In the genomic region with DNA sequence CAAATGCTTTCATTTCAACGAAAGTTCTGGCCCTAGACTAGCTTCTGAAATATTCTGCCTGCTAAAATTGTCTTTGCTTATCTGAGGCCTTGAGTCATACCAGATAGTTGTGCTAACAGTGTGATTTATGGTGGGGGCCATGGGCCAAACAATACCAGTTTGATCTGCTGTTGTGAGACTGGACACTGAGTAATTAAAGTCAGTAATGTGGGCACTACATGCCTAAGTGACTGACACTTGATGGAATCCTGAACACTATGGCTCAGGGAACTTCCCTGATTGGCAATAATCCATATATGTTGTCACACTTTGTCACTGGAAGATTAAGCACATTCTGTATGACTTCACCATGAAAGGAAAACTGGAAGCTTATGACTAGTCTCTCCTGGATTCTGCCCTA, we compare ENCODE assay signal across 20 cellular contexts.
DNase-seq lines count a peak whose midpoint lies in the region; ATAC-seq, FAIRE-seq and TF ChIP-seq lines count a peak whose summit lies in the region.
"Had no signal": no experiment of that assay in that cellular context is flagged by ENCODE, and none has a peak within 500 bp of the region (broad histone marks: within the 10 kb centered on the region; RNA-seq: fewer than 3 reads in every experiment).

No MANE protein-coding gene starts in this region.

- BruUV-seq in Caco-2 (replicated peaks; lab: Mats Ljungman, UMichigan) (no TSS peak), PC-3 (replicated peaks; lab: Mats Ljungman, UMichigan) (no TSS peak), endothelial cell of umbilical vein (replicated peaks; lab: Mats Ljungman, UMichigan) (no TSS peak)

- H3K4me2 ChIP-seq in PC-3 (ENCODE audit: low read length), result no peak overlapping the region
- no peak overlapping the region for H3K4me2 ChIP-seq in endothelial cell of umbilical vein (ENCODE audit: insufficient read depth, low read length)
- H3K4me2 ChIP-seq: PC-9 had no signal

- ATAC-seq in PC-3 (peak; percentile 18; the same call in 1 of the 2 replicates), GM18505 (IDR thresholded peaks at IDR 0.05; ENCODE audit: unreplicated experiment) (no peak)
- ATAC-seq in stimulated activated naive CD8-positive, alpha-beta T cell treated with anti-CD3 and anti-CD28 coated beads, Interleukin-15, Interleukin-2, amounts not matched to agents 100 U/mL and 50 U/mL, for 24 hours, result no peak
- ATAC-seq: left colon, T-cell had no signal

- TF ChIP-seq POLR2A in endothelial cell of umbilical vein (IDR thresholded peaks at IDR 0.05; ENCODE audit: low read depth, low read length) (no peak), GM18505 (IDR thresholded peaks at IDR 0.05; ENCODE audit: borderline replicate concordance, extremely low read depth, insufficient read depth, insufficient read length) (no peak)

- H3K79me2 ChIP-seq in PC-3 (ENCODE audit: low read length) (no peaks in the 10 kb centered on the region), endothelial cell of umbilical vein (ENCODE audit: control insufficient read depth, insufficient read depth, low read length) (no peaks in the 10 kb centered on the region)

- no peak overlapping the region for H2AFZ ChIP-seq in PC-3 (ENCODE audit: low read length)
- H2AFZ ChIP-seq in endothelial cell of umbilical vein (ENCODE audit: low read depth, low read length), result no peak overlapping the region
- H2AFZ ChIP-seq: PC-9 had no signal

- peaks cover 12% of the 10 kb centered on the region for H3K4me1 Mint-ChIP-seq in Caco-2 (ENCODE audit: low read depth, unreplicated experiment)
- H3K4me1 Mint-ChIP-seq: activated B cell treated with CpG ODN at 0.5 μM for 24 hours; activated naive CD4-positive, alpha-beta T cell treated with anti-CD3 and anti-CD28 coated beads, Interleukin-2, amount 10 ng/mL, durations not matched to agents 7 days and 5 days; CD4-positive, alpha-beta memory T cell; T-cell had no signal

- H4K20me1 ChIP-seq in PC-3 (ENCODE audit: low read length) (no peaks in the 10 kb centered on the region), endothelial cell of umbilical vein (replicated peaks; ENCODE audit: control insufficient read depth, extremely low read depth, insufficient read depth, low read length) (no peaks in the 10 kb centered on the region)

- H3K36me3 Mint-ChIP-seq in Caco-2 (ENCODE audit: insufficient read depth, unreplicated experiment), result no peaks in the 10 kb centered on the region
- H3K36me3 Mint-ChIP-seq: activated naive CD4-positive, alpha-beta T cell treated with anti-CD3 and anti-CD28 coated beads, Interleukin-2, amount 10 ng/mL, durations not matched to agents 7 days and 5 days; CD4-positive, alpha-beta memory T cell; T-cell had no signal

- no peak for FAIRE-seq in endothelial cell of umbilical vein (lab: Jason Lieb, UNC)

- no peaks in the 10 kb centered on the region for H3F3A ChIP-seq in PC-3 (ENCODE audit: low read length, unreplicated experiment)

- no peaks in the 10 kb centered on the region for H3K27me3 ChIP-seq in Caco-2 (replicated peaks; ENCODE audit: control insufficient read depth, insufficient read depth, low read length)
- H3K27me3 ChIP-seq in PC-3 (ENCODE audit: low read length), result no peaks in the 10 kb centered on the region
- H3K27me3 ChIP-seq in endothelial cell of umbilical vein (ENCODE audit: control insufficient read depth in 2 of 2, insufficient read depth in 2 of 2, low read length in 2 of 2), result no peaks in the 10 kb centered on the region

- H3K4me1 ChIP-seq in Caco-2 (0 out of 2 replicates have a peak, but pooled peaks cover 3% of the 10 kb centered on the region), PC-3 (ENCODE audit: insufficient read depth, low read length) (no peaks in the 10 kb centered on the region), endothelial cell of umbilical vein (ENCODE audit: control insufficient read depth, extremely low read depth, insufficient read depth, low read length) (no peaks in the 10 kb centered on the region)
- H3K4me1 ChIP-seq: prostate gland had no signal

- DNase-seq in Caco-2 (peak; percentile 10 to 54), PC-3 (peak; percentile 57), endothelial cell of umbilical vein (ENCODE audit: low read depth, low spot score) (peak; percentile 42), islet precursor cell (peak; percentile 54), HT-29 (ENCODE audit: low spot score) (no peak), NCI-H187 (lab: John Stamatoyannopoulos, UW) (no peak)
- no peak for DNase-seq in stimulated activated naive CD8-positive, alpha-beta T cell treated with anti-CD3 and anti-CD28 coated beads, Interleukin-15, Interleukin-2, amounts not matched to agents 100 U/mL and 50 U/mL, for 24 hours
- DNase-seq: ACHN; activated B cell treated with CpG ODN at 0.5 μM for 24 hours; activated naive CD4-positive, alpha-beta T cell treated with anti-CD3 and anti-CD28 coated beads, Interleukin-2, amount 10 ng/mL, durations not matched to agents 7 days and 5 days; CD4-positive, alpha-beta memory T cell; glutamatergic neuron; Kasumi-1; left colon; NCI-H1694 treated with DMSO at 0.1 percent for 48 hours; NCI-H524 treated with DMSO at 0.1 percent for 48 hours; T-cell had no signal

- peaks cover 8% of the 10 kb centered on the region for H3K9me3 Mint-ChIP-seq in Caco-2 (ENCODE audit: unreplicated experiment)
- H3K9me3 Mint-ChIP-seq: activated B cell treated with CpG ODN at 0.5 μM for 24 hours had no signal

- H3K27ac ChIP-seq in PC-3 (ENCODE audit: low read length) (no peak overlapping the region), endothelial cell of umbilical vein (ENCODE audit: insufficient read depth, low read depth, low read length) (no peak overlapping the region)
- H3K27ac ChIP-seq: PC-9, prostate gland had no signal

- no peaks in the 10 kb centered on the region for H3K9me2 ChIP-seq in PC-3 (replicated peaks; ENCODE audit: low read length)

- H3K9ac ChIP-seq in PC-3 (ENCODE audit: low read length), result no peak overlapping the region
- no peak overlapping the region for H3K9ac ChIP-seq in endothelial cell of umbilical vein (replicated peaks; ENCODE audit: extremely low read depth, insufficient read depth, low read length)

- H3K4me3 Mint-ChIP-seq in Caco-2 (ENCODE audit: unreplicated experiment), result no peak overlapping the region
- H3K4me3 Mint-ChIP-seq: activated B cell treated with CpG ODN at 0.5 μM for 24 hours; activated naive CD4-positive, alpha-beta T cell treated with anti-CD3 and anti-CD28 coated beads, Interleukin-2, amount 10 ng/mL, durations not matched to agents 7 days and 5 days; CD4-positive, alpha-beta memory T cell; T-cell had no signal

- no peaks in the 10 kb centered on the region for H3K9me1 ChIP-seq in endothelial cell of umbilical vein (replicated peaks; ENCODE audit: control insufficient read depth, extremely low read depth, insufficient read depth, low read length)

- H3K27me3 Mint-ChIP-seq in Caco-2 (ENCODE audit: insufficient read depth, unreplicated experiment), result no peaks in the 10 kb centered on the region
- H3K27me3 Mint-ChIP-seq: activated B cell treated with CpG ODN at 0.5 μM for 24 hours; activated naive CD4-positive, alpha-beta T cell treated with anti-CD3 and anti-CD28 coated beads, Interleukin-2, amount 10 ng/mL, durations not matched to agents 7 days and 5 days; CD4-positive, alpha-beta memory T cell; T-cell had no signal

- CTCF ChIA-PET in Caco-2 (lab: Charles Lee), result no interaction called here
- CTCF ChIA-PET in PC-3 (lab: Charles Lee), result no interaction called here
- CTCF ChIA-PET in endothelial cell of umbilical vein (lab: Charles Lee), result no interaction called here

- POLR2A ChIA-PET in Caco-2 (lab: Charles Lee), result no interaction called here
- POLR2A ChIA-PET in PC-3 (lab: Charles Lee; ENCODE audit: unreplicated experiment), result no interaction called here
- POLR2A ChIA-PET in endothelial cell of umbilical vein (lab: Charles Lee), result no interaction called here

- TF ChIP-seq CTCF in Caco-2 (IDR thresholded peaks at IDR 0.05; ENCODE audit: insufficient read depth in 1 of 2, low read depth in 1 of 2, low read length in 1 of 2, severe bottlenecking in 1 of 2, unreplicated experiment in 1 of 2), result no peak
- TF ChIP-seq CTCF in PC-3 (conservative IDR thresholded peaks at IDR 0.05; ENCODE audit: low read depth, low read length), result no peak
- no peak for TF ChIP-seq CTCF in endothelial cell of umbilical vein (IDR thresholded peaks at IDR 0.05; ENCODE audit: extremely low read depth in 1 of 2, insufficient read depth in 1 of 2, low read depth in 1 of 2, low read length in 2 of 2)

- dilution Hi-C loops in endothelial cell of umbilical vein (cut with MboI; ENCODE audit: extremely low pct_ligation_motif_present, low sequenced_read_pairs), result no loop called here

- intact Hi-C loops in Caco-2 (cut with micrococcal nuclease; ENCODE audit: unreplicated experiment), result loop anchor here (1.0 kb wide), 1 partner anchor 26 kb away; no protein-coding TSS in a partner anchor
- intact Hi-C loops in PC-3 (cut with micrococcal nuclease), result no loop called here
- intact Hi-C loops in endothelial cell of umbilical vein (cut with micrococcal nuclease), result no loop called here

- H3K4me3 ChIP-seq in Caco-2 (ENCODE audit: low read depth, low read length) (no peak overlapping the region), PC-3 (ENCODE audit: low read length) (no peak overlapping the region), endothelial cell of umbilical vein (replicated peaks in 1 of 3; ENCODE audit: insufficient read depth in 1 of 3, low read depth in 1 of 3, low read length in 3 of 3) (no peak overlapping the region)
- H3K4me3 ChIP-seq: PC-9, prostate gland had no signal

- H3K36me3 ChIP-seq in Caco-2 (ENCODE audit: control insufficient read depth, insufficient read depth, low read length) (no peaks in the 10 kb centered on the region), PC-3 (ENCODE audit: low read depth, low read length) (no peaks in the 10 kb centered on the region), endothelial cell of umbilical vein (ENCODE audit: control insufficient read depth in 2 of 2, extremely low read depth in 1 of 2, insufficient read depth in 2 of 2, low read length in 2 of 2) (no peaks in the 10 kb centered on the region)
- H3K36me3 ChIP-seq: prostate gland had no signal

- no peaks in the 10 kb centered on the region for H3K9me3 ChIP-seq in Caco-2
- no peaks in the 10 kb centered on the region for H3K9me3 ChIP-seq in PC-3 (ENCODE audit: low read length)
- H3K9me3 ChIP-seq in endothelial cell of umbilical vein (replicated peaks; ENCODE audit: control insufficient read depth, insufficient read depth, low read length), result peaks cover 2% of the 10 kb centered on the region
- H3K9me3 ChIP-seq: prostate gland had no signal

- no peak overlapping the region for H3K27ac Mint-ChIP-seq in Caco-2 (ENCODE audit: unreplicated experiment)
- H3K27ac Mint-ChIP-seq: activated B cell treated with CpG ODN at 0.5 μM for 24 hours; activated naive CD4-positive, alpha-beta T cell treated with anti-CD3 and anti-CD28 coated beads, Interleukin-2, amount 10 ng/mL, durations not matched to agents 7 days and 5 days; CD4-positive, alpha-beta memory T cell; T-cell had no signal

TF ChIP-seq in endothelial cell of umbilical vein, 7 proteins besides CTCF, POLR2A, EP300 and RAD21 (continues in another document):
- TF ChIP-seq FOS (IDR thresholded peaks at IDR 0.05; ENCODE audit: borderline replicate concordance, insufficient read depth, low read length) (peak; percentile 16), GATA2 (IDR thresholded peaks at IDR 0.05; ENCODE audit: insufficient read depth, insufficient read length, low read depth, low read length) (peak; percentile 51)

Comparison
In these comparisons a context has a peak if more than half of its experiments do, and no peak if none do; other contexts are left out.
1. DNase-seq: peak in Caco-2 (2 of 2), PC-3 (single experiment), endothelial cell of umbilical vein (single experiment) and islet precursor cell (single experiment); none in HT-29 (single experiment), NCI-H187 (0 of 2) and stimulated activated naive CD8-positive, alpha-beta T cell treated with anti-CD3 and anti-CD28 coated beads, Interleukin-15, Interleukin-2, amounts not matched to agents 100 U/mL and 50 U/mL, for 24 hours (single experiment).